In the genomic region with DNA sequence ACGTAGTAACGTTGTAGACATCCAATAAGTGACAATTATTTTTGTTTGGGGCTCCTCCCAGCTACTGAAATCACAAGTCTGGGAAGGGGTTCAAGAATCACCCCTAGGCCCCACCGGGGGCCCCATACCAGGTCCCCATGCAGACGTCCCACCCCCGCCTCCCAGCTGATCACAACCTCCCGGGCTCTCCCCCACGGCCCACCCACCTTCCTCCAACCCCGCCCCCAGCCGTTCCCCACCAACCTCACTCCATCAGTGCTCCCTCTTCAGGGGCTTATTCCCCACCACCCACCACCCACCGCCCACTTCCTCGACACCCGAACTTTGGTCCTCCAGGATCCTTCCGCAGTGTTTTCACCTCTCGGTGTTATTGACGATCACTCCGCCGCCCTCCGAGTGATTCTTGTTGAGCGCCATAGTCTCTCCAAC, we compare ENCODE assay signal across 6 cellular contexts. TPM values are rescaled to one million over a fixed set of nuclear protein-coding genes. Genes with fewer than 3 reads are reported as not detected.
A peak's percentile ranks its signal among the peaks of the same experiment; 100 is the strongest.
DNase-seq lines count a peak whose midpoint lies in the region; ATAC-seq, FAIRE-seq and TF ChIP-seq lines count a peak whose summit lies in the region.

No MANE protein-coding gene starts in this region.

- no peak for DNase-seq in SJSA1 (ENCODE audit: low read depth in 1 of 2, low spot score in 2 of 2)
- DNase-seq in HepG2 (ENCODE audit: low spot score) = no peak
- no peak for DNase-seq in activated naive CD4-positive, alpha-beta T cell treated with anti-CD3 and anti-CD28 coated beads, Interleukin-2, amount 50 U/mL, for 16 hours
- DNase-seq in NCI-H748 (lab: John Stamatoyannopoulos, UW; ENCODE audit: unreplicated experiment) = no peak

- H3K4me3 ChIP-seq in BLaER1 (peak overlapping the region; percentile 88), SJSA1 (peak overlapping the region; percentile 70), HepG2 (replicated peaks in 1 of 3; ENCODE audit: insufficient read depth in 1 of 3, low read depth in 2 of 3, low read length in 3 of 3) (peak overlapping the region; percentile 79 to 90 (median 90))

- in situ Hi-C loops in HepG2 (cut with HindIII; ENCODE audit: extremely low pct_ligation_motif_present, low pct_unique_long_range_greater_than_20kb) = no loop called here

- H3K79me2 ChIP-seq in HepG2 (ENCODE audit: insufficient read depth, low read length) = peaks cover 17% of the 10 kb centered on the region

- H3K9ac ChIP-seq in BLaER1 (peak overlapping the region; percentile 80), HepG2 (ENCODE audit: insufficient read depth, low read depth, low read length) (peak overlapping the region; percentile 78)

- H3K27me3 ChIP-seq in BLaER1 (no peaks in the 10 kb centered on the region), SJSA1 (replicated peaks) (no peaks in the 10 kb centered on the region), HepG2 (ENCODE audit: control insufficient read depth in 1 of 2, insufficient read depth in 2 of 2, low read length in 2 of 2) (no peaks in the 10 kb centered on the region; a peak in 1 of 5 replicates)

- peaks cover 13% of the 10 kb centered on the region; the same call in 1 of the 2 replicates for H4K20me1 ChIP-seq in BLaER1
- peaks cover 4% of the 10 kb centered on the region; the same call in 1 of the 2 replicates for H4K20me1 ChIP-seq in HepG2 (ENCODE audit: insufficient read depth, low read length)

- H3K9me3 ChIP-seq in BLaER1 (no peaks in the 10 kb centered on the region), SJSA1 (replicated peaks) (no peaks in the 10 kb centered on the region), HepG2 (ENCODE audit: low read length) (no peaks in the 10 kb centered on the region)

- intact Hi-C loops in HepG2 (cut with micrococcal nuclease; ENCODE audit: unreplicated experiment) = loop anchor here (2.0 to 5.0 kb wide), 3 partner anchors 14 to 37 kb away; no protein-coding TSS in a partner anchor

- POLR2A ChIA-PET in HepG2 (lab: Yijun Ruan, JAX) = interaction anchor here (0.6 to 12.8 kb wide), 36 partner anchors 9 to 399 kb away, joined by 3 to 454 read pairs (median 6); a partner anchor contains a TSS

- H3K27ac ChIP-seq in BLaER1 = peak overlapping the region; percentile 64
- peak overlapping the region; percentile 60 for H3K27ac ChIP-seq in SJSA1
- H3K27ac ChIP-seq in HepG2 (ENCODE audit: extremely low read length, insufficient read depth, low read length) = peak overlapping the region; percentile 64

- peaks cover 45% of the 10 kb centered on the region for H3K4me1 ChIP-seq in BLaER1
- peaks cover 30% of the 10 kb centered on the region for H3K4me1 ChIP-seq in SJSA1 (replicated peaks)
- H3K4me1 ChIP-seq in HepG2 (ENCODE audit: insufficient read depth, low read length) = peaks cover 52% of the 10 kb centered on the region

- no peak for FAIRE-seq in HepG2 (lab: Jason Lieb, UNC)

- no TSS peak for BruUV-seq in HepG2 (replicated peaks; lab: Mats Ljungman, UMichigan)

- CTCF ChIA-PET in HepG2 (lab: Yijun Ruan, JAX; ENCODE audit: low intra/inter-chr PET ratio, low total read pairs) = no interaction called here

- WGBS in HepG2 (ENCODE audit: low lambda C conversion rate) = 0% methylated on average over 19 of the region's 19 CpGs

- H3K4me2 ChIP-seq in BLaER1 (peak overlapping the region; percentile 95), HepG2 (ENCODE audit: low read depth, low read length) (peak overlapping the region; percentile 92)

- TF ChIP-seq EP300 in HepG2 (IDR thresholded peaks at IDR 0.05; ENCODE audit: low read depth in 2 of 2, low read length in 2 of 2) = no peak
- no peak for TF ChIP-seq EP300 in HepG2 (CRISPR knock-in tag; IDR thresholded peaks at IDR 0.05; ENCODE audit: borderline replicate concordance)

- no peak for TF ChIP-seq RAD21 in HepG2 (CRISPR knock-in tag; IDR thresholded peaks at IDR 0.05)

- TF ChIP-seq CTCF in HepG2 (CRISPR knock-in tag; IDR thresholded peaks at IDR 0.05) = no peak

- H2AFZ ChIP-seq in HepG2 (ENCODE audit: low read length) = no peak overlapping the region

- no peak for TF ChIP-seq POLR2A in HepG2 (IDR thresholded peaks at IDR 0.05; ENCODE audit: insufficient read depth in 1 of 2, low read depth in 2 of 2, low read length in 2 of 2)

- peaks cover 31% of the 10 kb centered on the region for H3K36me3 ChIP-seq in BLaER1
- peaks cover 20% of the 10 kb centered on the region for H3K36me3 ChIP-seq in SJSA1
- peaks cover 3 to 13% of the 10 kb centered on the region in 2 experiments; a peak in 4 of 5 replicates for H3K36me3 ChIP-seq in HepG2 (replicated peaks in 1 of 2; ENCODE audit: control insufficient read depth in 1 of 2, insufficient read depth in 2 of 2, low read length in 2 of 2)

- peak; percentile 6 for ATAC-seq in HepG2
- no peak for ATAC-seq in GM18861 (IDR thresholded peaks at IDR 0.05; ENCODE audit: unreplicated experiment)

RNA-seq across cellular contexts. Expression of a gene that starts 0.2 kb away (rescaled TPM):
- total RNA-seq in SJSA1 (2014; rRNA removed; shearing (Covaris generic)) = 22.6 and 28.8 TPM in 2 replicates
- total RNA-seq in HepG2 (2016; rRNA removed; fragmentation: Illumina TruSeq; extraction: Trizol) = 28.2 and 29.2 TPM in 2 replicates
- 15.4 and 19.3 TPM in 2 replicates for total RNA-seq in HepG2 (2016; cell fraction: cytosol; rRNA removed; fragmentation: Illumina TruSeq; extraction: Trizol; ENCODE audit: low read depth)
- total RNA-seq in HepG2 (2016; cell fraction: insoluble cytoplasmic fraction; rRNA removed; fragmentation: Illumina TruSeq; extraction: Trizol) = 23.5 and 33.2 TPM in 2 replicates
- total RNA-seq in HepG2 (2016; cell fraction: membrane; rRNA removed; fragmentation: Illumina TruSeq; extraction: Trizol) = 22.1 and 25.3 TPM in 2 replicates
- 17.9 and 23.5 TPM in 2 replicates for total RNA-seq in HepG2 (2016; cell fraction: nucleus; rRNA removed; fragmentation: Illumina TruSeq; extraction: Trizol)
- polyA plus RNA-seq in HepG2 (2011; rRNA removed) = 29.5 and 34.6 TPM in 2 replicates
- polyA plus RNA-seq in HepG2 (2011; cell fraction: cytosol; rRNA removed) = 24.9 and 26.1 TPM in 2 replicates
- 77.1 and 77.4 TPM in 2 replicates for polyA plus RNA-seq in HepG2 (2011; cell fraction: nucleus; rRNA removed)
- 95.2 and 97.1 TPM in 2 replicates for polyA plus RNA-seq in HepG2 (2012)
- polyA plus RNA-seq in HepG2 (2016; cell fraction: cytosol; fragmentation: Illumina TruSeq; extraction: Trizol; ENCODE audit: low read depth) = 14.4 and 17.2 TPM in 2 replicates
- 51.6 and 76.7 TPM in 2 replicates for polyA plus RNA-seq in HepG2 (2016; cell fraction: insoluble cytoplasmic fraction; fragmentation: Illumina TruSeq; extraction: Trizol; ENCODE audit: low read depth)
- polyA plus RNA-seq in HepG2 (2016; cell fraction: membrane; fragmentation: Illumina TruSeq; extraction: Trizol; ENCODE audit: low read depth) = 27.3 and 29.7 TPM in 2 replicates
- 87.1 and 89.4 TPM in 2 replicates for polyA plus RNA-seq in HepG2 (2016; cell fraction: nucleus; fragmentation: Illumina TruSeq; extraction: Trizol; ENCODE audit: insufficient read depth, low read depth)
- 39.8 and 42.3 TPM in 2 replicates for polyA minus RNA-seq in HepG2 (2011; rRNA and poly(A)+ RNA removed; ENCODE audit: low replicate concordance)
- 35.5 and 39.9 TPM in 2 replicates for polyA minus RNA-seq in HepG2 (2011; cell fraction: cytosol; rRNA and poly(A)+ RNA removed)
- 30.1 and 38.2 TPM in 2 replicates for polyA minus RNA-seq in HepG2 (2011; cell fraction: nucleus; rRNA and poly(A)+ RNA removed)

RNA-seq across cellular contexts. Expression of a gene that starts 10.7 kb away (rescaled TPM):
- total RNA-seq in SJSA1 (2014; rRNA removed; shearing (Covaris generic)) = not detected in 2 replicates
- 27.2 and 42.7 TPM in 2 replicates for total RNA-seq in HepG2 (2016; rRNA removed; fragmentation: Illumina TruSeq; extraction: Trizol)
- total RNA-seq in HepG2 (2016; cell fraction: cytosol; rRNA removed; fragmentation: Illumina TruSeq; extraction: Trizol; ENCODE audit: low read depth) = 14.5 and 15.7 TPM in 2 replicates
- 22.9 and 43.4 TPM in 2 replicates for total RNA-seq in HepG2 (2016; cell fraction: insoluble cytoplasmic fraction; rRNA removed; fragmentation: Illumina TruSeq; extraction: Trizol)
- 23.8 and 27.2 TPM in 2 replicates for total RNA-seq in HepG2 (2016; cell fraction: membrane; rRNA removed; fragmentation: Illumina TruSeq; extraction: Trizol)
- total RNA-seq in HepG2 (2016; cell fraction: nucleus; rRNA removed; fragmentation: Illumina TruSeq; extraction: Trizol) = 38.7 and 48.5 TPM in 2 replicates
- 29.7 and 40.0 TPM in 2 replicates for polyA plus RNA-seq in HepG2 (2011; rRNA removed)
- polyA plus RNA-seq in HepG2 (2011; cell fraction: cytosol; rRNA removed) = 7.5 and 12.9 TPM in 2 replicates
- polyA plus RNA-seq in HepG2 (2011; cell fraction: nucleus; rRNA removed) = 244 and 327 TPM in 2 replicates
- 21.7 and 27.3 TPM in 2 replicates for polyA plus RNA-seq in HepG2 (2012)
- polyA plus RNA-seq in HepG2 (2016; cell fraction: cytosol; fragmentation: Illumina TruSeq; extraction: Trizol; ENCODE audit: low read depth) = 6.0 and 6.9 TPM in 2 replicates
- polyA plus RNA-seq in HepG2 (2016; cell fraction: insoluble cytoplasmic fraction; fragmentation: Illumina TruSeq; extraction: Trizol; ENCODE audit: low read depth) = 21.6 and 29.9 TPM in 2 replicates
- 17.3 and 18.9 TPM in 2 replicates for polyA plus RNA-seq in HepG2 (2016; cell fraction: membrane; fragmentation: Illumina TruSeq; extraction: Trizol; ENCODE audit: low read depth)
- 126 and 127 TPM in 2 replicates for polyA plus RNA-seq in HepG2 (2016; cell fraction: nucleus; fragmentation: Illumina TruSeq; extraction: Trizol; ENCODE audit: insufficient read depth, low read depth)
- 76.6 and 82.7 TPM in 2 replicates for polyA minus RNA-seq in HepG2 (2011; rRNA and poly(A)+ RNA removed; ENCODE audit: low replicate concordance)
- 20.3 and 24.5 TPM in 2 replicates for polyA minus RNA-seq in HepG2 (2011; cell fraction: cytosol; rRNA and poly(A)+ RNA removed)
- 59.1 and 68.5 TPM in 2 replicates for polyA minus RNA-seq in HepG2 (2011; cell fraction: nucleus; rRNA and poly(A)+ RNA removed)

RNA-seq across cellular contexts. Expression of a gene that starts 23.5 kb away (rescaled TPM):
- 11.9 and 17.5 TPM in 2 replicates for total RNA-seq in SJSA1 (2014; rRNA removed; shearing (Covaris generic))
- 59.7 and 82.0 TPM in 2 replicates for total RNA-seq in HepG2 (2016; rRNA removed; fragmentation: Illumina TruSeq; extraction: Trizol)
- total RNA-seq in HepG2 (2016; cell fraction: cytosol; rRNA removed; fragmentation: Illumina TruSeq; extraction: Trizol; ENCODE audit: low read depth) = 24.8 and 27.6 TPM in 2 replicates
- total RNA-seq in HepG2 (2016; cell fraction: insoluble cytoplasmic fraction; rRNA removed; fragmentation: Illumina TruSeq; extraction: Trizol) = 52.0 and 87.1 TPM in 2 replicates
- 34.8 and 37.7 TPM in 2 replicates for total RNA-seq in HepG2 (2016; cell fraction: membrane; rRNA removed; fragmentation: Illumina TruSeq; extraction: Trizol)
- total RNA-seq in HepG2 (2016; cell fraction: nucleus; rRNA removed; fragmentation: Illumina TruSeq; extraction: Trizol) = 65.7 and 73.6 TPM in 2 replicates
- polyA plus RNA-seq in HepG2 (2011; rRNA removed) = 33.5 and 45.8 TPM in 2 replicates
- 29.2 and 33.8 TPM in 2 replicates for polyA plus RNA-seq in HepG2 (2011; cell fraction: cytosol; rRNA removed)
- 126 and 158 TPM in 2 replicates for polyA plus RNA-seq in HepG2 (2011; cell fraction: nucleus; rRNA removed)
- polyA plus RNA-seq in HepG2 (2012) = 46.3 and 58.3 TPM in 2 replicates
- polyA plus RNA-seq in HepG2 (2016; cell fraction: cytosol; fragmentation: Illumina TruSeq; extraction: Trizol; ENCODE audit: low read depth) = 11.8 and 13.6 TPM in 2 replicates
- polyA plus RNA-seq in HepG2 (2016; cell fraction: insoluble cytoplasmic fraction; fragmentation: Illumina TruSeq; extraction: Trizol; ENCODE audit: low read depth) = 67.4 and 93.5 TPM in 2 replicates
- 24.7 and 30.6 TPM in 2 replicates for polyA plus RNA-seq in HepG2 (2016; cell fraction: membrane; fragmentation: Illumina TruSeq; extraction: Trizol; ENCODE audit: low read depth)
- 129 and 138 TPM in 2 replicates for polyA plus RNA-seq in HepG2 (2016; cell fraction: nucleus; fragmentation: Illumina TruSeq; extraction: Trizol; ENCODE audit: insufficient read depth, low read depth)
- polyA minus RNA-seq in HepG2 (2011; rRNA and poly(A)+ RNA removed; ENCODE audit: low replicate concordance) = 24.4 and 64.0 TPM in 2 replicates
- polyA minus RNA-seq in HepG2 (2011; cell fraction: cytosol; rRNA and poly(A)+ RNA removed) = 30.4 and 41.4 TPM in 2 replicates
- polyA minus RNA-seq in HepG2 (2011; cell fraction: nucleus; rRNA and poly(A)+ RNA removed) = 31.9 and 40.8 TPM in 2 replicates

RNA-seq across cellular contexts. Expression of a gene that starts 41.9 kb away (rescaled TPM):
- 11.9 and 17.6 TPM in 2 replicates for total RNA-seq in SJSA1 (2014; rRNA removed; shearing (Covaris generic))
- 22.4 and 24.6 TPM in 2 replicates for total RNA-seq in HepG2 (2016; rRNA removed; fragmentation: Illumina TruSeq; extraction: Trizol)
- total RNA-seq in HepG2 (2016; cell fraction: cytosol; rRNA removed; fragmentation: Illumina TruSeq; extraction: Trizol; ENCODE audit: low read depth) = 3.6 and 3.8 TPM in 2 replicates
- 23.0 and 23.6 TPM in 2 replicates for total RNA-seq in HepG2 (2016; cell fraction: insoluble cytoplasmic fraction; rRNA removed; fragmentation: Illumina TruSeq; extraction: Trizol)
- total RNA-seq in HepG2 (2016; cell fraction: membrane; rRNA removed; fragmentation: Illumina TruSeq; extraction: Trizol) = 8.9 and 9.0 TPM in 2 replicates
- total RNA-seq in HepG2 (2016; cell fraction: nucleus; rRNA removed; fragmentation: Illumina TruSeq; extraction: Trizol) = 11.5 and 14.9 TPM in 2 replicates
- 10.3 and 15.2 TPM in 2 replicates for polyA plus RNA-seq in HepG2 (2011; rRNA removed)
- polyA plus RNA-seq in HepG2 (2011; cell fraction: cytosol; rRNA removed) = 10.5 and 11.9 TPM in 2 replicates
- polyA plus RNA-seq in HepG2 (2011; cell fraction: nucleus; rRNA removed) = 14.3 and 15.6 TPM in 2 replicates
- polyA plus RNA-seq in HepG2 (2012) = 9.0 and 10.3 TPM in 2 replicates
- polyA plus RNA-seq in HepG2 (2016; cell fraction: cytosol; fragmentation: Illumina TruSeq; extraction: Trizol; ENCODE audit: low read depth) = 2.4 and 2.5 TPM in 2 replicates
- polyA plus RNA-seq in HepG2 (2016; cell fraction: insoluble cytoplasmic fraction; fragmentation: Illumina TruSeq; extraction: Trizol; ENCODE audit: low read depth) = 18.6 and 20.0 TPM in 2 replicates
- polyA plus RNA-seq in HepG2 (2016; cell fraction: membrane; fragmentation: Illumina TruSeq; extraction: Trizol; ENCODE audit: low read depth) = 5.1 and 5.7 TPM in 2 replicates
- polyA plus RNA-seq in HepG2 (2016; cell fraction: nucleus; fragmentation: Illumina TruSeq; extraction: Trizol; ENCODE audit: insufficient read depth, low read depth) = 31.5 and 31.7 TPM in 2 replicates
- 13.4 and 15.0 TPM in 2 replicates for polyA minus RNA-seq in HepG2 (2011; rRNA and poly(A)+ RNA removed; ENCODE audit: low replicate concordance)
- 8.8 and 8.9 TPM in 2 replicates for polyA minus RNA-seq in HepG2 (2011; cell fraction: cytosol; rRNA and poly(A)+ RNA removed)
- polyA minus RNA-seq in HepG2 (2011; cell fraction: nucleus; rRNA and poly(A)+ RNA removed) = 4.0 and 5.3 TPM in 2 replicates

RNA-seq across cellular contexts. Expression of a gene that starts 49.8 kb away (rescaled TPM):
- 54.0 and 55.7 TPM in 2 replicates for total RNA-seq in SJSA1 (2014; rRNA removed; shearing (Covaris generic))
- total RNA-seq in HepG2 (2016; rRNA removed; fragmentation: Illumina TruSeq; extraction: Trizol) = 88.8 and 125 TPM in 2 replicates
- 53.2 and 53.6 TPM in 2 replicates for total RNA-seq in HepG2 (2016; cell fraction: cytosol; rRNA removed; fragmentation: Illumina TruSeq; extraction: Trizol; ENCODE audit: low read depth)
- total RNA-seq in HepG2 (2016; cell fraction: insoluble cytoplasmic fraction; rRNA removed; fragmentation: Illumina TruSeq; extraction: Trizol) = 73.5 and 128 TPM in 2 replicates
- 62.4 and 67.5 TPM in 2 replicates for total RNA-seq in HepG2 (2016; cell fraction: membrane; rRNA removed; fragmentation: Illumina TruSeq; extraction: Trizol)
- total RNA-seq in HepG2 (2016; cell fraction: nucleus; rRNA removed; fragmentation: Illumina TruSeq; extraction: Trizol) = 71.0 and 89.4 TPM in 2 replicates
- 83.7 and 91.0 TPM in 2 replicates for polyA plus RNA-seq in HepG2 (2011; rRNA removed)
- 36.5 and 58.7 TPM in 2 replicates for polyA plus RNA-seq in HepG2 (2011; cell fraction: cytosol; rRNA removed)
- polyA plus RNA-seq in HepG2 (2011; cell fraction: nucleus; rRNA removed) = 354 and 357 TPM in 2 replicates
- polyA plus RNA-seq in HepG2 (2012) = 56.1 and 67.2 TPM in 2 replicates
- polyA plus RNA-seq in HepG2 (2016; cell fraction: cytosol; fragmentation: Illumina TruSeq; extraction: Trizol; ENCODE audit: low read depth) = 36.0 and 42.4 TPM in 2 replicates
- 69.7 and 88.6 TPM in 2 replicates for polyA plus RNA-seq in HepG2 (2016; cell fraction: insoluble cytoplasmic fraction; fragmentation: Illumina TruSeq; extraction: Trizol; ENCODE audit: low read depth)
- 48.5 and 49.3 TPM in 2 replicates for polyA plus RNA-seq in HepG2 (2016; cell fraction: membrane; fragmentation: Illumina TruSeq; extraction: Trizol; ENCODE audit: low read depth)
- polyA plus RNA-seq in HepG2 (2016; cell fraction: nucleus; fragmentation: Illumina TruSeq; extraction: Trizol; ENCODE audit: insufficient read depth, low read depth) = 191 and 212 TPM in 2 replicates
- polyA minus RNA-seq in HepG2 (2011; rRNA and poly(A)+ RNA removed; ENCODE audit: low replicate concordance) = 110 and 142 TPM in 2 replicates
- 44.8 and 58.7 TPM in 2 replicates for polyA minus RNA-seq in HepG2 (2011; cell fraction: cytosol; rRNA and poly(A)+ RNA removed)
- 57.4 and 57.8 TPM in 2 replicates for polyA minus RNA-seq in HepG2 (2011; cell fraction: nucleus; rRNA and poly(A)+ RNA removed)

Comparison
In these comparisons a context has a peak if more than half of its experiments do, and no peak if none do; other contexts are left out.
1. RNA of a gene that starts 10.7 kb away (total RNA-seq): 14.5 to 48.5 TPM in HepG2; not detected in SJSA1; every median in the first group is over 10 times any median in the second.
2. Peak in every context shown above with its lines, with median percentiles within 50 percentile points of each other: H3K27ac ChIP-seq and H3K4me3 ChIP-seq.